Comparison of ENCODE assay signal across 1 cellular context in the genomic region with DNA sequence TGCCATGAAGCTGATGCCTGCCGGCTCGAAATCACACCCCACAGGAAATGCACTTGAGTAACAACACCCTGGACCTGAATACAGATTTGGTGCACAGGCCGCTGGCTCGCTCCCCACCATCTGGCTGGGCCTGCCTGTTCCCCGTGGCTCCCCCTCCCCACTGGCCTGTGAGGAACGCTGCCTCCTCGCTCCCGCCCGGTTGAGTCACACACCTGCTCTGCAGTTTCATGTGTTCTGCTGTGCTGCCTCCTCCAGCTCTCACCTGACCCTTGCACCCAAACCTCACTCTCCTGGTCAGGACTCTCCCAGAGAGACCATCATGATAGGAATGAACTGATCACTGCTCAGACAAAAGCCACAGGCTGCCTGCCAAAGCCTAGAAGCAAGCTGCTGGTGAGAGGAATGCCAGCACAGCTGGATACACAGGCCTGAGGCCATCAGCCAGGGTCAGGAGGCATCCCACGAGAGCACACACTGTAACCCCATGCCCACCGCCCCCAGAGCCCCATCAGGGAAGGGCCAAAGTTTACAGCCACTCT.
TF ChIP-seq lines count a peak whose summit lies in the region.

No MANE protein-coding gene starts in this region.

TF ChIP-seq in HepG2, 621 proteins besides CTCF, POLR2A, EP300 and RAD21 (continues in another document):
- TF ChIP-seq PITX1 (CRISPR knock-in tag; IDR thresholded peaks at IDR 0.05) (peak; percentile 77), RBM22 (optimal IDR thresholded peaks at IDR 0.05; ENCODE audit: low read length) (peak; percentile 60), ZSCAN31 (CRISPR knock-in tag; IDR thresholded peaks at IDR 0.05; ENCODE audit: low read depth) (peak; percentile 61; the same call in 1 of the 2 replicates), ZNF567 (CRISPR knock-in tag; IDR thresholded peaks at IDR 0.05; ENCODE audit: borderline replicate concordance) (0 out of 2 replicates have a peak, but pooled peaks have one; percentile 19), ZNF501 (CRISPR knock-in tag; IDR thresholded peaks at IDR 0.05) (0 out of 2 replicates have a peak, but pooled peaks have one; percentile 33), ZNF101 (CRISPR knock-in tag; IDR thresholded peaks at IDR 0.05; ENCODE audit: borderline replicate concordance, low read depth) (no peak), FOXO1 (CRISPR knock-in tag; IDR thresholded peaks at IDR 0.05) (no peak; the same call in 1 of the 2 replicates), SOX6 (IDR thresholded peaks at IDR 0.05) (no peak), SOX6 (CRISPR knock-in tag; IDR thresholded peaks at IDR 0.05) (peak; percentile 70), ZNF3 (CRISPR knock-in tag; IDR thresholded peaks at IDR 0.05) (no peak), KLF16 (CRISPR knock-in tag; IDR thresholded peaks at IDR 0.05) (no peak), HOXA5 (CRISPR knock-in tag; IDR thresholded peaks at IDR 0.05) (no peak), ZNF235 (CRISPR knock-in tag; IDR thresholded peaks at IDR 0.05; ENCODE audit: borderline replicate concordance) (no peak), PTBP1 (IDR thresholded peaks at IDR 0.05; ENCODE audit: low read depth, low read length, poor library complexity, severe bottlenecking) (no peak), ZNF558 (CRISPR knock-in tag; IDR thresholded peaks at IDR 0.05; ENCODE audit: borderline replicate concordance) (no peak), TEAD2 (CRISPR knock-in tag; IDR thresholded peaks at IDR 0.05) (no peak), ZNF589 (CRISPR knock-in tag; conservative IDR thresholded peaks at IDR 0.05) (no peak), SMAD3 (CRISPR knock-in tag; IDR thresholded peaks at IDR 0.05) (0 out of 2 replicates have a peak, but pooled peaks have one; percentile 42), ZNF10 (CRISPR knock-in tag; IDR thresholded peaks at IDR 0.05; ENCODE audit: borderline replicate concordance, low read depth) (no peak), FOXA3 (CRISPR knock-in tag; IDR thresholded peaks at IDR 0.05) (peak; percentile 40; the same call in 1 of the 2 replicates), ZNF891 (CRISPR knock-in tag; IDR thresholded peaks at IDR 0.05) (no peak), POLR2AphosphoS2 (IDR thresholded peaks at IDR 0.05; ENCODE audit: low read depth, low read length) (no peak), ZNF274 (CRISPR knock-in tag; IDR thresholded peaks at IDR 0.05) (peak; percentile 54), ZSCAN29 (CRISPR knock-in tag; conservative IDR thresholded peaks at IDR 0.05) (peak; percentile 55; the same call in 1 of the 2 replicates), ZNF614 (CRISPR knock-in tag; IDR thresholded peaks at IDR 0.05; ENCODE audit: borderline replicate concordance) (peak; percentile 45; the same call in 1 of the 2 replicates), ZNF552 (CRISPR knock-in tag; IDR thresholded peaks at IDR 0.05; ENCODE audit: borderline replicate concordance) (0 out of 2 replicates have a peak, but pooled peaks have one; percentile 30), ZKSCAN5 (CRISPR knock-in tag; IDR thresholded peaks at IDR 0.05) (0 out of 2 replicates have a peak, but pooled peaks have one; percentile 46), ZFP36 (IDR thresholded peaks at IDR 0.05; ENCODE audit: borderline replicate concordance, low read depth, low read length, partially characterized antibody) (peak; percentile 33), POLR2AphosphoS5 (IDR thresholded peaks at IDR 0.05; ENCODE audit: low read depth, low read length) (peak; percentile 33; the same call in 1 of the 2 replicates), ZFP36L1 (CRISPR knock-in tag; IDR thresholded peaks at IDR 0.05) (peak; percentile 53; the same call in 1 of the 2 replicates), RBFOX2 (IDR thresholded peaks at IDR 0.05; ENCODE audit: low read depth, low read length) (0 out of 2 replicates have a peak, but pooled peaks have one; percentile 37)
- TF ChIP-seq, protein P1, sequence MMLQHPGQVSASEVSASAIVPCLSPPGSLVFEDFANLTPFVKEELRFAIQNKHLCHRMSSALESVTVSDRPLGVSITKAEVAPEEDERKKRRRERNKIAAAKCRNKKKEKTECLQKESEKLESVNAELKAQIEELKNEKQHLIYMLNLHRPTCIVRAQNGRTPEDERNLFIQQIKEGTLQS (CRISPR knock-in tag; IDR thresholded peaks at IDR 0.05) = no peak
- TF ChIP-seq, protein P2, sequence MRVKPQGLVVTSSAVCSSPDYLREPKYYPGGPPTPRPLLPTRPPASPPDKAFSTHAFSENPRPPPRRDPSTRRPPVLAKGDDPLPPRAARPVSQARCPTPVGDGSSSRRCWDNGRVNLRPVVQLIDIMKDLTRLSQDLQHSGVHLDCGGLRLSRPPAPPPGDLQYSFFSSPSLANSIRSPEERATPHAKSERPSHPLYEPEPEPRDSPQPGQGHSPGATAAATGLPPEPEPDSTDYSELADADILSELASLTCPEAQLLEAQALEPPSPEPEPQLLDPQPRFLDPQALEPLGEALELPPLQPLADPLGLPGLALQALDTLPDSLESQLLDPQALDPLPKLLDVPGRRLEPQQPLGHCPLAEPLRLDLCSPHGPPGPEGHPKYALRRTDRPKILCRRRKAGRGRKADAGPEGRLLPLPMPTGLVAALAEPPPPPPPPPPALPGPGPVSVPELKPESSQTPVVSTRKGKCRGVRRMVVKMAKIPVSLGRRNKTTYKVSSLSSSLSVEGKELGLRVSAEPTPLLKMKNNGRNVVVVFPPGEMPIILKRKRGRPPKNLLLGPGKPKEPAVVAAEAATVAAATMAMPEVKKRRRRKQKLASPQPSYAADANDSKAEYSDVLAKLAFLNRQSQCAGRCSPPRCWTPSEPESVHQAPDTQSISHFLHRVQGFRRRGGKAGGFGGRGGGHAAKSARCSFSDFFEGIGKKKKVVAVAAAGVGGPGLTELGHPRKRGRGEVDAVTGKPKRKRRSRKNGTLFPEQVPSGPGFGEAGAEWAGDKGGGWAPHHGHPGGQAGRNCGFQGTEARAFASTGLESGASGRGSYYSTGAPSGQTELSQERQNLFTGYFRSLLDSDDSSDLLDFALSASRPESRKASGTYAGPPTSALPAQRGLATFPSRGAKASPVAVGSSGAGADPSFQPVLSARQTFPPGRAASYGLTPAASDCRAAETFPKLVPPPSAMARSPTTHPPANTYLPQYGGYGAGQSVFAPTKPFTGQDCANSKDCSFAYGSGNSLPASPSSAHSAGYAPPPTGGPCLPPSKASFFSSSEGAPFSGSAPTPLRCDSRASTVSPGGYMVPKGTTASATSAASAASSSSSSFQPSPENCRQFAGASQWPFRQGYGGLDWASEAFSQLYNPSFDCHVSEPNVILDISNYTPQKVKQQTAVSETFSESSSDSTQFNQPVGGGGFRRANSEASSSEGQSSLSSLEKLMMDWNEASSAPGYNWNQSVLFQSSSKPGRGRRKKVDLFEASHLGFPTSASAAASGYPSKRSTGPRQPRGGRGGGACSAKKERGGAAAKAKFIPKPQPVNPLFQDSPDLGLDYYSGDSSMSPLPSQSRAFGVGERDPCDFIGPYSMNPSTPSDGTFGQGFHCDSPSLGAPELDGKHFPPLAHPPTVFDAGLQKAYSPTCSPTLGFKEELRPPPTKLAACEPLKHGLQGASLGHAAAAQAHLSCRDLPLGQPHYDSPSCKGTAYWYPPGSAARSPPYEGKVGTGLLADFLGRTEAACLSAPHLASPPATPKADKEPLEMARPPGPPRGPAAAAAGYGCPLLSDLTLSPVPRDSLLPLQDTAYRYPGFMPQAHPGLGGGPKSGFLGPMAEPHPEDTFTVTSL (CRISPR knock-in tag; IDR thresholded peaks at IDR 0.05; ENCODE audit: borderline replicate concordance) = no peak; the same call in 1 of the 2 replicates
- TF ChIP-seq, protein P3, sequence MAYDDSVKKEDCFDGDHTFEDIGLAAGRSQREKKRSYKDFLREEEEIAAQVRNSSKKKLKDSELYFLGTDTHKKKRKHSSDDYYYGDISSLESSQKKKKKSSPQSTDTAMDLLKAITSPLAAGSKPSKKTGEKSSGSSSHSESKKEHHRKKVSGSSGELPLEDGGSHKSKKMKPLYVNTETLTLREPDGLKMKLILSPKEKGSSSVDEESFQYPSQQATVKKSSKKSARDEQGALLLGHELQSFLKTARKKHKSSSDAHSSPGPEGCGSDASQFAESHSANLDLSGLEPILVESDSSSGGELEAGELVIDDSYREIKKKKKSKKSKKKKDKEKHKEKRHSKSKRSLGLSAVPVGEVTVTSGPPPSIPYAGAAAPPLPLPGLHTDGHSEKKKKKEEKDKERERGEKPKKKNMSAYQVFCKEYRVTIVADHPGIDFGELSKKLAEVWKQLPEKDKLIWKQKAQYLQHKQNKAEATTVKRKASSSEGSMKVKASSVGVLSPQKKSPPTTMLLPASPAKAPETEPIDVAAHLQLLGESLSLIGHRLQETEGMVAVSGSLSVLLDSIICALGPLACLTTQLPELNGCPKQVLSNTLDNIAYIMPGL (CRISPR knock-in tag; IDR thresholded peaks at IDR 0.05; ENCODE audit: borderline replicate concordance in 1 of 2, low read depth in 1 of 2) = peak; percentile 49 to 55; a peak in 2 of 4 replicates
- TF ChIP-seq, protein P4, sequence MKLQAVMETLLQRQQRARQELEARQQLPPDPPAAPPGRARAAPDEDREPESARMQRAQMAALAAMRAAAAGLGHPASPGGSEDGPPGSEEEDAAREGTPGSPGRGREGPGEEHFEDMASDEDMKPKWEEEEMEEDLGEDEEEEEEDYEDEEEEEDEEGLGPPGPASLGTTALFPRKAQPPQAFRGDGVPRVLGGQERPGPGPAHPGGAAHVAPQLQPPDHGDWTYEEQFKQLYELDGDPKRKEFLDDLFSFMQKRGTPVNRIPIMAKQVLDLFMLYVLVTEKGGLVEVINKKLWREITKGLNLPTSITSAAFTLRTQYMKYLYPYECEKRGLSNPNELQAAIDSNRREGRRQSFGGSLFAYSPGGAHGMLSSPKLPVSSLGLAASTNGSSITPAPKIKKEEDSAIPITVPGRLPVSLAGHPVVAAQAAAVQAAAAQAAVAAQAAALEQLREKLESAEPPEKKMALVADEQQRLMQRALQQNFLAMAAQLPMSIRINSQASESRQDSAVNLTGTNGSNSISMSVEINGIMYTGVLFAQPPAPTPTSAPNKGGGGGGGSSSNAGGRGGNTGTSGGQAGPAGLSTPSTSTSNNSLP (IDR thresholded peaks at IDR 0.05; ENCODE audit: low read depth, low read length) = 0 out of 2 replicates have a peak, but pooled peaks have one; percentile 11
- TF ChIP-seq, protein P5, sequence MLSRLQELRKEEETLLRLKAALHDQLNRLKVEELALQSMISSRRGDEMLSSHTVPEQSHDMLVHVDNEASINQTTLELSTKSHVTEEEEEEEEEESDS (CRISPR knock-in tag; IDR thresholded peaks at IDR 0.05; ENCODE audit: borderline replicate concordance) = no peak
- TF ChIP-seq, protein P6, sequence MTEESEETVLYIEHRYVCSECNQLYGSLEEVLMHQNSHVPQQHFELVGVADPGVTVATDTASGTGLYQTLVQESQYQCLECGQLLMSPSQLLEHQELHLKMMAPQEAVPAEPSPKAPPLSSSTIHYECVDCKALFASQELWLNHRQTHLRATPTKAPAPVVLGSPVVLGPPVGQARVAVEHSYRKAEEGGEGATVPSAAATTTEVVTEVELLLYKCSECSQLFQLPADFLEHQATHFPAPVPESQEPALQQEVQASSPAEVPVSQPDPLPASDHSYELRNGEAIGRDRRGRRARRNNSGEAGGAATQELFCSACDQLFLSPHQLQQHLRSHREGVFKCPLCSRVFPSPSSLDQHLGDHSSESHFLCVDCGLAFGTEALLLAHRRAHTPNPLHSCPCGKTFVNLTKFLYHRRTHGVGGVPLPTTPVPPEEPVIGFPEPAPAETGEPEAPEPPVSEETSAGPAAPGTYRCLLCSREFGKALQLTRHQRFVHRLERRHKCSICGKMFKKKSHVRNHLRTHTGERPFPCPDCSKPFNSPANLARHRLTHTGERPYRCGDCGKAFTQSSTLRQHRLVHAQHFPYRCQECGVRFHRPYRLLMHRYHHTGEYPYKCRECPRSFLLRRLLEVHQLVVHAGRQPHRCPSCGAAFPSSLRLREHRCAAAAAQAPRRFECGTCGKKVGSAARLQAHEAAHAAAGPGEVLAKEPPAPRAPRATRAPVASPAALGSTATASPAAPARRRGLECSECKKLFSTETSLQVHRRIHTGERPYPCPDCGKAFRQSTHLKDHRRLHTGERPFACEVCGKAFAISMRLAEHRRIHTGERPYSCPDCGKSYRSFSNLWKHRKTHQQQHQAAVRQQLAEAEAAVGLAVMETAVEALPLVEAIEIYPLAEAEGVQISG (CRISPR knock-in tag; IDR thresholded peaks at IDR 0.05) = peak; percentile 42; the same call in 1 of the 2 replicates
- TF ChIP-seq, protein P7, sequence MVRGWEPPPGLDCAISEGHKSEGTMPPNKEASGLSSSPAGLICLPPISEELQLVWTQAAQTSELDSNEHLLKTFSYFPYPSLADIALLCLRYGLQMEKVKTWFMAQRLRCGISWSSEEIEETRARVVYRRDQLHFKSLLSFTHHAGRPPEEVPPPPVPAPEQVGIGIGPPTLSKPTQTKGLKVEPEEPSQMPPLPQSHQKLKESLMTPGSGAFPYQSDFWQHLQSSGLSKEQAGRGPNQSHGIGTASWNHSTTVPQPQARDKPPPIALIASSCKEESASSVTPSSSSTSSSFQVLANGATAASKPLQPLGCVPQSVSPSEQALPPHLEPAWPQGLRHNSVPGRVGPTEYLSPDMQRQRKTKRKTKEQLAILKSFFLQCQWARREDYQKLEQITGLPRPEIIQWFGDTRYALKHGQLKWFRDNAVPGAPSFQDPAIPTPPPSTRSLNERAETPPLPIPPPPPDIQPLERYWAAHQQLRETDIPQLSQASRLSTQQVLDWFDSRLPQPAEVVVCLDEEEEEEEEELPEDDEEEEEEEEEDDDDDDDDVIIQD (CRISPR knock-in tag; IDR thresholded peaks at IDR 0.05; ENCODE audit: low read depth) = peak; percentile 66; the same call in 1 of the 2 replicates
- TF ChIP-seq, protein P8, sequence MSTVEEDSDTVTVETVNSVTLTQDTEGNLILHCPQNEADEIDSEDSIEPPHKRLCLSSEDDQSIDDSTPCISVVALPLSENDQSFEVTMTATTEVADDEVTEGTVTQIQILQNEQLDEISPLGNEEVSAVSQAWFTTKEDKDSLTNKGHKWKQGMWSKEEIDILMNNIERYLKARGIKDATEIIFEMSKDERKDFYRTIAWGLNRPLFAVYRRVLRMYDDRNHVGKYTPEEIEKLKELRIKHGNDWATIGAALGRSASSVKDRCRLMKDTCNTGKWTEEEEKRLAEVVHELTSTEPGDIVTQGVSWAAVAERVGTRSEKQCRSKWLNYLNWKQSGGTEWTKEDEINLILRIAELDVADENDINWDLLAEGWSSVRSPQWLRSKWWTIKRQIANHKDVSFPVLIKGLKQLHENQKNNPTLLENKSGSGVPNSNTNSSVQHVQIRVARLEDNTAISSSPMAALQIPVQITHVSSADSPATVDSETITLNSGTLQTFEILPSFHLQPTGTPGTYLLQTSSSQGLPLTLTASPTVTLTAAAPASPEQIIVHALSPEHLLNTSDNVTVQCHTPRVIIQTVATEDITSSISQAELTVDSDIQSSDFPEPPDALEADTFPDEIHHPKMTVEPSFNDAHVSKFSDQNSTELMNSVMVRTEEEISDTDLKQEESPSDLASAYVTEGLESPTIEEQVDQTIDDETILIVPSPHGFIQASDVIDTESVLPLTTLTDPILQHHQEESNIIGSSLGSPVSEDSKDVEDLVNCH (CRISPR knock-in tag; IDR thresholded peaks at IDR 0.05) = no peak
- TF ChIP-seq, protein P9, sequence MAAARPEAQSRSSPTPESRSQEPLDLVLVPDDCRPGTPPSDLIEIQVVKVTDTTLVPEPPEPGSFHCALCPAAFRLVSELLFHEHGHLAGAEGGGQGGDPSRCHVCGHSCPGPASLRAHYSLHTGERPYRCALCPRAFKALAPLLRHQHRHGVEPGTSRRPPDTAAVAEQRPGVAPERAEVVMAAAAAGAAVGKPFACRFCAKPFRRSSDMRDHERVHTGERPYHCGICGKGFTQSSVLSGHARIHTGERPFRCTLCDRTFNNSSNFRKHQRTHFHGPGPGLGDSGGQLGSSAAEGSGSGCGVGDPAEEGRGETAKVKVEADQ (CRISPR knock-in tag; IDR thresholded peaks at IDR 0.05; ENCODE audit: borderline replicate concordance) = no peak
- TF ChIP-seq, protein P10, sequence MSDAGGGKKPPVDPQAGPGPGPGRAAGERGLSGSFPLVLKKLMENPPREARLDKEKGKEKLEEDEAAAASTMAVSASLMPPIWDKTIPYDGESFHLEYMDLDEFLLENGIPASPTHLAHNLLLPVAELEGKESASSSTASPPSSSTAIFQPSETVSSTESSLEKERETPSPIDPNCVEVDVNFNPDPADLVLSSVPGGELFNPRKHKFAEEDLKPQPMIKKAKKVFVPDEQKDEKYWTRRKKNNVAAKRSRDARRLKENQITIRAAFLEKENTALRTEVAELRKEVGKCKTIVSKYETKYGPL (CRISPR knock-in tag; IDR thresholded peaks at IDR 0.05) = no peak
